ENCODE assay signal across 13 cellular contexts in genomic region chr1:68384872-68385390, GRCh38.
DNase-seq lines count a peak whose midpoint lies in the region; ATAC-seq and TF ChIP-seq lines count a peak whose summit lies in the region.
"Had no signal": no experiment of that assay in that cellular context is flagged by ENCODE, and none has a peak within 500 bp of the region (broad histone marks: within the 10 kb centered on the region; RNA-seq: fewer than 3 reads in every experiment).

No MANE protein-coding gene starts in this region.

- 32% methylated on average over 2 of the region's 2 CpGs for WGBS in mammary epithelial cell (ENCODE audit: low coverage, missing lambda C conversion rate)
- 88% methylated on average over 2 of the region's 2 CpGs for WGBS in esophagus muscularis mucosa

- H3K27ac ChIP-seq in mammary epithelial cell (ENCODE audit: insufficient read depth, low read depth, low read length) (peak overlapping the region; percentile 88), esophagus muscularis mucosa (replicated peaks in 1 of 4) (peak overlapping the region in 1 of 4 donors; percentile 29)
- H3K27ac ChIP-seq: C4-2B, parathyroid adenoma had no signal

- H3K9me3 ChIP-seq in mammary epithelial cell (replicated peaks; ENCODE audit: insufficient read depth, low read length) = no peaks in the 10 kb centered on the region
- H3K9me3 ChIP-seq in esophagus muscularis mucosa = no peaks in the 10 kb centered on the region

- no TSS peak for BruUV-seq in mammary epithelial cell (replicated peaks; lab: Mats Ljungman, UMichigan)

- in situ Hi-C loops in ACHN (cut with HindIII; ENCODE audit: low pct_ligation_motif_present, low pct_unique_long_range_greater_than_20kb, low sequenced_read_pairs) (no loop called here), mammary epithelial cell (cut with MboI; ENCODE audit: low sequenced_read_pairs in 2 of 2) (no loop called here)

- no peaks in the 10 kb centered on the region for H4K20me1 ChIP-seq in mammary epithelial cell (ENCODE audit: insufficient read depth, low read length)

- TF ChIP-seq POLR2A in esophagus muscularis mucosa (IDR thresholded peaks at IDR 0.05; ENCODE audit: low read depth) = no peak

- no peak for ATAC-seq in GM18868 (IDR thresholded peaks at IDR 0.05; ENCODE audit: unreplicated experiment)
- ATAC-seq: activated T-cell treated with anti-CD3 and anti-CD28 coated beads, Interleukin-2, amount 50 U/mL, for 4 hours had no signal

- H2AFZ ChIP-seq in mammary epithelial cell (ENCODE audit: low read depth, low read length) = peak overlapping the region; percentile 28
- H2AFZ ChIP-seq: parathyroid adenoma had no signal

- H3K79me2 ChIP-seq in mammary epithelial cell (ENCODE audit: insufficient read depth, low read length) = no peaks in the 10 kb centered on the region
- H3K79me2 ChIP-seq: parathyroid adenoma had no signal

- peak overlapping the region; percentile 36 for H3K9ac ChIP-seq in mammary epithelial cell (ENCODE audit: insufficient read depth, low read length)
- H3K9ac ChIP-seq: parathyroid adenoma had no signal

- peak overlapping the region; percentile 62 for H3K4me2 ChIP-seq in mammary epithelial cell (ENCODE audit: insufficient read depth, low read depth, low read length)

- no peaks in the 10 kb centered on the region for H3K36me3 ChIP-seq in mammary epithelial cell (ENCODE audit: insufficient read depth, low read length)
- no peaks in the 10 kb centered on the region for H3K36me3 ChIP-seq in esophagus muscularis mucosa

- no peak overlapping the region for H3K4me3 ChIP-seq in mammary epithelial cell (replicated peaks in 1 of 3; ENCODE audit: insufficient read depth in 1 of 3, low read depth in 2 of 3, low read length in 3 of 3)
- no peak overlapping the region for H3K4me3 ChIP-seq in esophagus muscularis mucosa

- no peak for TF ChIP-seq CTCF in mammary epithelial cell (conservative IDR thresholded peaks at IDR 0.05 in 1 of 2, IDR thresholded peaks at IDR 0.05 in 1 of 2; ENCODE audit: extremely low read depth in 1 of 2, insufficient read depth in 1 of 2, low read depth in 1 of 2, low read length in 2 of 2)
- no peak for TF ChIP-seq CTCF in esophagus muscularis mucosa (IDR thresholded peaks at IDR 0.05)

- CTCF ChIA-PET in mammary epithelial cell (lab: Charles Lee; ENCODE audit: low non-redundant PET) = no interaction called here

- H3K4me1 ChIP-seq in mammary epithelial cell (ENCODE audit: insufficient read depth, low read length) (peaks cover 34% of the 10 kb centered on the region), esophagus muscularis mucosa (peaks cover 5 to 15% (median 11%) of the 10 kb centered on the region in 4 donors)
- H3K4me1 ChIP-seq: parathyroid adenoma had no signal

- H3K27me3 ChIP-seq in mammary epithelial cell (ENCODE audit: insufficient read depth, low read length) (no peaks in the 10 kb centered on the region), esophagus muscularis mucosa (no peaks in the 10 kb centered on the region)

- DNase-seq in ACHN (peak; percentile 81), LHCN-M2 (ENCODE audit: low read depth) (peak; percentile 88), mammary epithelial cell (peak; percentile 81), kidney glomerular epithelial cell (lab: John Stamatoyannopoulos, UW) (peak; percentile 68), epidermal melanocyte (ENCODE audit: insufficient read length, low spot score) (no peak), esophagus muscularis mucosa (ENCODE audit: extremely low spot score) (no peak)
- DNase-seq in effector CD4-positive, alpha-beta T cell = no peak
- DNase-seq: activated T-cell treated with anti-CD3 and anti-CD28 coated beads, Interleukin-2, amount 50 U/mL, for 4 hours; cortex of kidney; NCI-H510A had no signal

- dilution Hi-C loops in mammary epithelial cell (cut with HindIII; ENCODE audit: low sequenced_read_pairs) = no loop called here

- no peak for TF ChIP-seq EP300 in esophagus muscularis mucosa (IDR thresholded peaks at IDR 0.05)

- intact Hi-C loops in mammary epithelial cell (cut with micrococcal nuclease) = loop anchor here (1.0 to 2.0 kb wide), 3 partner anchors 43 to 265 kb away; no protein-coding TSS in a partner anchor
- intact Hi-C loops in esophagus muscularis mucosa (cut with DNase I) = no loop called here

Comparison
In these comparisons a context has a peak if more than half of its experiments do, and no peak if none do; other contexts are left out.
1. DNase-seq: peak in ACHN (single experiment), LHCN-M2 (single experiment), mammary epithelial cell (single experiment) and kidney glomerular epithelial cell (single experiment); none in effector CD4-positive, alpha-beta T cell (single experiment), epidermal melanocyte (single experiment) and esophagus muscularis mucosa (single experiment).